ENCODE assay signal across 9 cellular contexts in the genomic region with DNA sequence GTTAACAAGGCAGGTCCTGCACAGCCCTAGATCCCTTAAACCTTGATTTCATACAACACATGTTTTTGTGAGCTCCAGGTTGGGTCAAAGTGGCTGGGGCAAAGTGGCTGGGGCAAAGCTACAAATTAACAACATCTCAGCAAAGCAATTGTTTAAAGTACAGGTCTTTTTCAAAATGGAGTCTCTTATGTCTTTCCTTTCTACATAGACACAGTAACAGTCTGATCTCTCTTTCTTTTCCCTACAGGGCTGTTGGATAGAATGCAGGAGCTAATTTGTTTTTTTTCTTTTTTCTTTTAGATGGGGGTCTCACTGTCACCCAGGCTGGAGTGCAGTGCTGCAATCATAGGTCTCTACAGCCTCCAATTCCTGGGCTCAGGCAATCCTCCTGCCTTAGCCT. TPM values are rescaled to one million over a fixed set of nuclear protein-coding genes. Genes with fewer than 3 reads are reported as not detected.
"Had no signal": no experiment of that assay in that cellular context is flagged by ENCODE, and none has a peak within 500 bp of the region (broad histone marks: within the 10 kb centered on the region; RNA-seq: fewer than 3 reads in every experiment).

No MANE protein-coding gene starts in this region.

RNA-seq across cellular contexts. Expression of a gene that starts 11.6 kb away (rescaled TPM):
- total RNA-seq: bronchial epithelial cell; esophagus mucosa; fibroblast of villous mesenchyme; gastrocnemius medialis; naive thymus-derived CD8-positive, alpha-beta T cell had no signal

RNA-seq across cellular contexts. Expression of a gene that starts 46.8 kb away (rescaled TPM):
- total RNA-seq: bronchial epithelial cell, chondrocyte, hepatocyte, neural crest cell, smooth muscle cell had no signal
